ENCODE assay signal across 10 cellular contexts in the genomic region with DNA sequence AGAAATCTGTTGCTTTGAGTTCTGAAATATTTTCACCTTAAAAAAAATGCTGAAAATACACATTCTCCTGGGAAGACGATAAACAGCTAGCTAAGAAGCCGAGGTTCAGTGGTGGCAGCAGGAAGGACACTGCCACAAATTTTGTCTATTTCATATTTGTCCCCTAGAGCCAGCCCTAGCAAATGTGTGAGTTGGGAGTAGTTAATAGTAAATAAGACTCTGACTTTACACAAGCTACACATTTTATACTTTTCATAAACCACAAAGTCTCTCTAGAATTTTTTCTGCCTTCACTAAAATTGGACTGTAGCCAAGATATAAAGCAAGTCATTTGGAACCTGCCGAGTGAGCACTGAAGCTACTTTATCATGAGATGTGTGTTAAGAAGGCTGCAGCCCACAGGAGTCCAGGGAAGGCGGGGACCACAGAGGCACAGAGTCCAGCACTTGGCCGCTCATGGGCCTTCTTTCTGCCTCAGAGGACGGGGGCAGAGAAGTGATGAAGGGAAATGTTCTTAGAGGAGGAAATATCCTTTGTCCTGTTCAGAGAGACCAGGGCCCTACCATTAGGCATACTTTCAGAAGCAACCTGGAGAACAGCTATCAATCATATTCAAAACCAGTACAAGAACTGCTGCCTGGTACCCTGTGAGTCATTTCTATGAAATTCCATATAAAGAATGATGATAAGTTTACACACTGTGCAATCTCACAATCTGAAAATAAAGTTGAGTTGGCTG.
DNase-seq lines count a peak whose midpoint lies in the region; ATAC-seq and TF ChIP-seq lines count a peak whose summit lies in the region.
"Had no signal": no experiment of that assay in that cellular context is flagged by ENCODE, and none has a peak within 500 bp of the region (broad histone marks: within the 10 kb centered on the region; RNA-seq: fewer than 3 reads in every experiment).

No MANE protein-coding gene starts in this region.

- H3K4me3 Mint-ChIP-seq in CD8-positive, alpha-beta T cell: no peak overlapping the region

- H3K4me2 ChIP-seq in SK-N-SH: peak overlapping the region; percentile 14; the same call in 1 of the 2 replicates
- H3K4me2 ChIP-seq: smooth muscle cell had no signal

- H3K4me1 ChIP-seq in ACC112 (ENCODE audit: control insufficient read depth, insufficient read depth, low read length, unreplicated experiment): peaks cover 44% of the 10 kb centered on the region
- peaks cover 5% of the 10 kb centered on the region for H3K4me1 ChIP-seq in CD8-positive, alpha-beta T cell (ENCODE audit: insufficient read depth, low read length)
- peaks cover 12 to 16% of the 10 kb centered on the region in 2 experiments for H3K4me1 ChIP-seq in SK-N-SH (ENCODE audit: control insufficient read depth in 1 of 2, insufficient read depth in 2 of 2, low read depth in 1 of 2, low read length in 1 of 2)
- H3K4me1 ChIP-seq in A673 (ENCODE audit: insufficient read depth, low read length, poor library complexity, severe bottlenecking): no peaks in the 10 kb centered on the region

- peaks cover 2% of the 10 kb centered on the region for H3K36me3 Mint-ChIP-seq in CD8-positive, alpha-beta T cell

- no peaks in the 10 kb centered on the region for H3K9me2 ChIP-seq in SK-N-SH

- H3K79me2 ChIP-seq in ACC112 (ENCODE audit: control insufficient read depth, insufficient read depth, low read length, unreplicated experiment): no peaks in the 10 kb centered on the region
- H3K79me2 ChIP-seq in SK-N-SH (ENCODE audit: insufficient read depth): no peaks in the 10 kb centered on the region

- DNase-seq in CD8-positive, alpha-beta T cell: no peak
- DNase-seq in SK-N-SH (no peak), fibroblast of pulmonary artery (ENCODE audit: low read depth) (peak; percentile 45), KBM-7 (no peak), activated gamma-delta T cell (lab: John Stamatoyannopoulos, UW) (no peak), A673 (ENCODE audit: low spot score) (no peak)
- no peak for DNase-seq in stimulated activated naive CD4-positive, alpha-beta T cell treated with Interleukin-2 at 50 U/mL for 16 hours (lab: John Stamatoyannopoulos, UW)
- DNase-seq: NCI-H524 treated with DMSO at 0.1 percent for 48 hours had no signal

- no peaks in the 10 kb centered on the region for H3K9me3 ChIP-seq in CD8-positive, alpha-beta T cell (ENCODE audit: low read length)
- H3K9me3 ChIP-seq in SK-N-SH (no peaks in the 10 kb centered on the region), A673 (ENCODE audit: low read depth, low read length, poor library complexity, severe bottlenecking) (no peaks in the 10 kb centered on the region)

- TF ChIP-seq CTCF in CD8-positive, alpha-beta T cell (IDR thresholded peaks at IDR 0.05): no peak
- TF ChIP-seq CTCF in SK-N-SH (IDR thresholded peaks at IDR 0.05) (no peak), fibroblast of pulmonary artery (IDR thresholded peaks at IDR 0.05; ENCODE audit: low read length, missing control alignments) (no peak), A673 (conservative IDR thresholded peaks at IDR 0.05; ENCODE audit: low read depth, low read length) (no peak)

- WGBS in SK-N-SH (ENCODE audit: low lambda C conversion rate): 57% methylated on average over 6 of the region's 6 CpGs

- no peak for ATAC-seq in CD8-positive, alpha-beta T cell

- H3K27ac Mint-ChIP-seq in CD8-positive, alpha-beta T cell: peak overlapping the region; percentile 49

- in situ Hi-C loops in KBM-7 (cut with MboI; ENCODE audit: low pct_unique_long_range_greater_than_20kb, low sequenced_read_pairs): loop anchor here (25.0 kb wide), 1 partner anchor 362 kb away; no protein-coding TSS in a partner anchor

- peaks cover 26% of the 10 kb centered on the region for H3F3A ChIP-seq in SK-N-SH (replicated peaks; ENCODE audit: insufficient read depth)

- no peak overlapping the region for H3K9ac ChIP-seq in SK-N-SH

- no peak overlapping the region for H2AFZ ChIP-seq in ACC112 (ENCODE audit: low read length, unreplicated experiment)
- H2AFZ ChIP-seq in SK-N-SH (ENCODE audit: low read depth): no peak overlapping the region

- H3K27me3 ChIP-seq in ACC112 (ENCODE audit: insufficient read depth, low read length) (no peaks in the 10 kb centered on the region), SK-N-SH (ENCODE audit: insufficient read depth) (no peaks in the 10 kb centered on the region), A673 (replicated peaks; ENCODE audit: insufficient read depth, low read depth, low read length, poor library complexity) (no peaks in the 10 kb centered on the region)
- H3K27me3 ChIP-seq in CD8-positive, alpha-beta T cell (ENCODE audit: insufficient read depth, low read length): no peaks in the 10 kb centered on the region

- no peaks in the 10 kb centered on the region for H4K20me1 ChIP-seq in SK-N-SH (ENCODE audit: insufficient read depth)

- CTCF ChIA-PET in CD8-positive, alpha-beta T cell (lab: Charles Lee): interaction anchor here (0.5 to 3.4 kb wide), 9 partner anchors 9 to 359 kb away, joined by 3 to 19 read pairs (median 3); no protein-coding TSS in a partner anchor
- CTCF ChIA-PET in SK-N-SH (lab: Yijun Ruan, JAX) (interaction anchor here (0.6 to 6.2 kb wide), 6 partner anchors 10 to 442 kb away, joined by 3 to 55 read pairs (median 4); no protein-coding TSS in a partner anchor), A673 (lab: Charles Lee) (no interaction called here)

- intact Hi-C loops in CD8-positive, alpha-beta T cell (cut with DNase I, micrococcal nuclease): no loop called here
- intact Hi-C loops in A673 (cut with micrococcal nuclease; ENCODE audit: unreplicated experiment): no loop called here

- no peaks in the 10 kb centered on the region for H3K9me3 Mint-ChIP-seq in CD8-positive, alpha-beta T cell

- TF ChIP-seq RAD21 in SK-N-SH (IDR thresholded peaks at IDR 0.05; ENCODE audit: low read length): no peak

- POLR2A ChIA-PET in CD8-positive, alpha-beta T cell (lab: Charles Lee): interaction anchor here (0.7 to 1.1 kb wide), 4 partner anchors 9 to 208 kb away, joined by 3 read pairs; no protein-coding TSS in a partner anchor
- POLR2A ChIA-PET in SK-N-SH (lab: Yijun Ruan, JAX) (no interaction called here), A673 (lab: Charles Lee; ENCODE audit: low non-redundant PET) (no interaction called here)

- no peaks in the 10 kb centered on the region for H3K36me3 ChIP-seq in ACC112 (ENCODE audit: insufficient read depth, low read length)
- H3K36me3 ChIP-seq in CD8-positive, alpha-beta T cell (ENCODE audit: insufficient read depth, low read length): no peaks in the 10 kb centered on the region
- H3K36me3 ChIP-seq in SK-N-SH (replicated peaks in 1 of 2; ENCODE audit: control insufficient read depth in 1 of 2, insufficient read depth in 2 of 2, low read length in 1 of 2): no peaks in the 10 kb centered on the region
- H3K36me3 ChIP-seq in A673 (ENCODE audit: insufficient read depth, low read length, poor library complexity, severe bottlenecking): no peaks in the 10 kb centered on the region

- no TSS peak for BruUV-seq in A673 (replicated peaks; lab: Mats Ljungman, UMichigan)

- H3K4me3 ChIP-seq in ACC112 (ENCODE audit: low read depth, low read length) (no peak overlapping the region), SK-N-SH (ENCODE audit: low read depth in 2 of 2, low read length in 1 of 2) (no peak overlapping the region), fibroblast of pulmonary artery (replicated peaks; ENCODE audit: low read depth, low read length) (no peak overlapping the region), A673 (ENCODE audit: low read depth, low read length, poor library complexity, severe bottlenecking) (no peak overlapping the region)
- no peak overlapping the region for H3K4me3 ChIP-seq in CD8-positive, alpha-beta T cell (ENCODE audit: low read depth, low read length)
- H3K4me3 ChIP-seq: smooth muscle cell had no signal

- no peaks in the 10 kb centered on the region for H3K27me3 Mint-ChIP-seq in CD8-positive, alpha-beta T cell (ENCODE audit: low read depth)

- H3K27ac ChIP-seq in ACC112 (ENCODE audit: low read depth, low read length): peak overlapping the region; percentile 51
- no peak overlapping the region for H3K27ac ChIP-seq in CD8-positive, alpha-beta T cell (ENCODE audit: low read depth, low read length)
- peak overlapping the region; percentile 64 to 71; a peak in 3 of 4 replicates for H3K27ac ChIP-seq in SK-N-SH (ENCODE audit: low read depth in 2 of 2, low read length in 1 of 2)
- no peak overlapping the region for H3K27ac ChIP-seq in A673 (ENCODE audit: low read depth, low read length, poor library complexity, severe bottlenecking)

- H3K4me1 Mint-ChIP-seq in CD8-positive, alpha-beta T cell (ENCODE audit: low read depth): peaks cover 8% of the 10 kb centered on the region

- TF ChIP-seq EP300 in SK-N-SH (IDR thresholded peaks at IDR 0.05; ENCODE audit: borderline replicate concordance in 1 of 2, low read depth in 1 of 2, low read length in 1 of 2): peak; percentile 15 to 44; a peak in 1 of 4 replicates

TF ChIP-seq in SK-N-SH, 30 proteins besides CTCF, POLR2A, EP300 and RAD21 (continues in another document):
- TF ChIP-seq MEF2A (IDR thresholded peaks at IDR 0.05; ENCODE audit: borderline replicate concordance, low read depth): no peak
- TF ChIP-seq SMC3 (IDR thresholded peaks at IDR 0.05; ENCODE audit: low read depth, low read length): no peak
- TF ChIP-seq JUND (IDR thresholded peaks at IDR 0.05): peak; percentile 76
- TF ChIP-seq, protein P1, sequence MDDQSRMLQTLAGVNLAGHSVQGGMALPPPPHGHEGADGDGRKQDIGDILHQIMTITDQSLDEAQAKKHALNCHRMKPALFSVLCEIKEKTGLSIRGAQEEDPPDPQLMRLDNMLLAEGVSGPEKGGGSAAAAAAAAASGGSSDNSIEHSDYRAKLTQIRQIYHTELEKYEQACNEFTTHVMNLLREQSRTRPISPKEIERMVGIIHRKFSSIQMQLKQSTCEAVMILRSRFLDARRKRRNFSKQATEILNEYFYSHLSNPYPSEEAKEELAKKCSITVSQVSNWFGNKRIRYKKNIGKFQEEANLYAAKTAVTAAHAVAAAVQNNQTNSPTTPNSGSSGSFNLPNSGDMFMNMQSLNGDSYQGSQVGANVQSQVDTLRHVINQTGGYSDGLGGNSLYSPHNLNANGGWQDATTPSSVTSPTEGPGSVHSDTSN (IDR thresholded peaks at IDR 0.05): peak; percentile 91
- TF ChIP-seq, protein P2, sequence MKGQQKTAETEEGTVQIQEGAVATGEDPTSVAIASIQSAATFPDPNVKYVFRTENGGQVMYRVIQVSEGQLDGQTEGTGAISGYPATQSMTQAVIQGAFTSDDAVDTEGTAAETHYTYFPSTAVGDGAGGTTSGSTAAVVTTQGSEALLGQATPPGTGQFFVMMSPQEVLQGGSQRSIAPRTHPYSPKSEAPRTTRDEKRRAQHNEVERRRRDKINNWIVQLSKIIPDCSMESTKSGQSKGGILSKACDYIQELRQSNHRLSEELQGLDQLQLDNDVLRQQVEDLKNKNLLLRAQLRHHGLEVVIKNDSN (IDR thresholded peaks at IDR 0.05; ENCODE audit: borderline replicate concordance, low read depth): no peak
- TF ChIP-seq, protein P3, sequence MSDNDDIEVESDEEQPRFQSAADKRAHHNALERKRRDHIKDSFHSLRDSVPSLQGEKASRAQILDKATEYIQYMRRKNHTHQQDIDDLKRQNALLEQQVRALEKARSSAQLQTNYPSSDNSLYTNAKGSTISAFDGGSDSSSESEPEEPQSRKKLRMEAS (IDR thresholded peaks at IDR 0.05; ENCODE audit: low read depth): no peak
- peak; percentile 70 for TF ChIP-seq TCF12 (IDR thresholded peaks at IDR 0.05)
- TF ChIP-seq RFX5 (IDR thresholded peaks at IDR 0.05; ENCODE audit: low read length): no peak

Comparison
In these comparisons a context has a peak if more than half of its experiments do, and no peak if none do; other contexts are left out.
1. H3K27ac ChIP-seq: peak in ACC112 (single experiment) and SK-N-SH (2 of 2); none in CD8-positive, alpha-beta T cell (single experiment) and A673 (single experiment).